In the genomic region with DNA sequence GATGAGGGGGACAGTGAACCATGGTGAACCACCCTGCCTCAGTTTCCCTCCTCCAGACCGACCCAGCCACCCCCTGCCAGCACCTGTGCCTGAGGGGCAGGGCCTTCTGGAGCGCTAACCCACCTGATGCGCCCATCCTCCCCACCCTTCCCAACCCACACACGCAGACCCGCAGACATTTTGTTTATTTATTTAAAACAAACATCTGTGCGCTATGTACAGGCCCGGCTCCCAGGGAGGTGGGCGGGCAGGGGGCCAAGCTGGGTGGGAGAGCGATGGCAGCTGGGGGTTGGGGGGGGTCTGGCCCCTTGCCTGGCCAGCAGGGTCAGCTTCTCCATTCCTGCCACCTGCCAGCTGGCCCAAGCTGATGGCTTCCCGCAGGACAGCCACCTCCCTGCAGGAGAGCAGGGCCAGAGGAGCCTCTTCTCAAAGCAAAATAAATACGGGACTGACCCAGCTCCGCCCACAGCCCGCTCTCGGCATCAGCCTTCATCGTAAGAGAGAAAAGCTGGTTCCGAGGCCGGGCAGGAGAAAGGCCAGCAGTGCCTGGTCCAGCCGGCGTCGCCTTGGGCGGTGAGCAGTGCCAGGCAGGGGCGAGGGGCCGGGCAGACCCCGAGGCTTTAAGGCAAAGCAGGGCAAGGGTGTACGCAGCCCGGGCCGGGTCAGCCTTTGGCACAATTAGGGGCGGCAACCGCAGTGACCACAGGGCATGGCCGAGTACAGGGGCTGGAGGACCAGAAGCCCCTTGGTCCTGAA, we compare ENCODE assay signal across 19 cellular contexts. TPM values are rescaled to one million over a fixed set of nuclear protein-coding genes. Genes with fewer than 3 reads are reported as not detected.
A peak's percentile ranks its signal among the peaks of the same experiment; 100 is the strongest.
DNase-seq lines count a peak whose midpoint lies in the region; ATAC-seq and TF ChIP-seq lines count a peak whose summit lies in the region.
"Had no signal": no experiment of that assay in that cellular context is flagged by ENCODE, and none has a peak within 500 bp of the region (broad histone marks: within the 10 kb centered on the region; RNA-seq: fewer than 3 reads in every experiment).

No MANE protein-coding gene starts in this region.

- POLR2A ChIA-PET in PC-9 (lab: Charles Lee; ENCODE audit: unreplicated experiment) = no interaction called here

- peaks cover 0 to 3% of the 10 kb centered on the region in 2 donors for H3K27me3 Mint-ChIP-seq in stimulated activated naive B cell treated with anti-CD40 and anti-IgM and Interleukin-4, amounts not matched to agents 10 μg/mL and 1 μg/mL and 100 μg/mL, for 72 hours
- H3K27me3 Mint-ChIP-seq: activated naive CD4-positive, alpha-beta T cell treated with anti-CD3 and anti-CD28 coated beads, Interleukin-2, amount 50 U/mL, for 24 hours had no signal

- H3K27ac Mint-ChIP-seq in stimulated activated naive B cell treated with anti-CD40 and anti-IgM and Interleukin-4, amounts not matched to agents 10 μg/mL and 1 μg/mL and 100 μg/mL, for 72 hours = no peak overlapping the region
- H3K27ac Mint-ChIP-seq: activated CD4-positive, alpha-beta memory T cell treated with anti-CD3 and anti-CD28 coated beads, Interleukin-2, amount 10 ng/mL, durations not matched to agents 7 days and 5 days; activated naive CD4-positive, alpha-beta T cell treated with anti-CD3 and anti-CD28 coated beads, Interleukin-2, amount 50 U/mL, for 24 hours had no signal

- no peak overlapping the region for H3K4me3 ChIP-seq in PC-9
- H3K4me3 ChIP-seq: gastrocnemius medialis, spleen, tibial artery had no signal

- TF ChIP-seq RAD21 in Ishikawa (IDR thresholded peaks at IDR 0.05; ENCODE audit: low read depth) = no peak

- peak; percentile 85 for DNase-seq in DMS 273 (lab: John Stamatoyannopoulos, UW; ENCODE audit: unreplicated experiment)
- DNase-seq in cerebellum (ENCODE audit: low spot score) = peak; percentile 46
- no peak for DNase-seq in omental fat pad (ENCODE audit: low spot score)
- DNase-seq in PC-9 = no peak
- no peak for DNase-seq in stimulated activated naive B cell treated with anti-CD40 and anti-IgM and Interleukin-4, amounts not matched to agents 10 μg/mL and 1 μg/mL and 100 μg/mL, for 72 hours
- DNase-seq: activated CD4-positive, alpha-beta memory T cell treated with anti-CD3 and anti-CD28 coated beads, Interleukin-2, amount 10 ng/mL, durations not matched to agents 7 days and 5 days; activated T-cell treated with anti-CD3 and anti-CD28 coated beads, Interleukin-2, amount 50 U/mL, for 48 hours; gastrocnemius medialis; NCI-H1930; spleen; SW 1271; tibial artery had no signal

- H3K9me3 ChIP-seq in PC-9 (ENCODE audit: insufficient read depth, low read depth) = no peaks in the 10 kb centered on the region
- H3K9me3 ChIP-seq: gastrocnemius medialis, spleen, tibial artery had no signal

- peaks cover 3% of the 10 kb centered on the region in 2 donors for H3K36me3 Mint-ChIP-seq in stimulated activated naive B cell treated with anti-CD40 and anti-IgM and Interleukin-4, amounts not matched to agents 10 μg/mL and 1 μg/mL and 100 μg/mL, for 72 hours
- H3K36me3 Mint-ChIP-seq: activated naive CD4-positive, alpha-beta T cell treated with anti-CD3 and anti-CD28 coated beads, Interleukin-2, amount 50 U/mL, for 24 hours had no signal

- peaks cover 6 to 7% of the 10 kb centered on the region in 2 donors for H3K4me1 Mint-ChIP-seq in stimulated activated naive B cell treated with anti-CD40 and anti-IgM and Interleukin-4, amounts not matched to agents 10 μg/mL and 1 μg/mL and 100 μg/mL, for 72 hours
- H3K4me1 Mint-ChIP-seq: activated naive CD4-positive, alpha-beta T cell treated with anti-CD3 and anti-CD28 coated beads, Interleukin-2, amount 50 U/mL, for 24 hours had no signal

- H4K20me1 ChIP-seq in PC-9 (ENCODE audit: insufficient read depth) = no peaks in the 10 kb centered on the region

- BruUV-seq in PC-9 (replicated peaks; lab: Mats Ljungman, UMichigan) = no TSS peak

- H3K36me3 ChIP-seq in PC-9 (ENCODE audit: low read depth) = no peaks in the 10 kb centered on the region

- TF ChIP-seq CTCF in omental fat pad (IDR thresholded peaks at IDR 0.05) (no peak), PC-9 (conservative IDR thresholded peaks at IDR 0.05) (no peak)

- intact Hi-C loops in PC-9 (cut with micrococcal nuclease; ENCODE audit: unreplicated experiment) = no loop called here

- H3K4me2 ChIP-seq in PC-9 = no peak overlapping the region

- ATAC-seq in omental fat pad (ENCODE audit: low FRiP score) = peak; percentile 9
- ATAC-seq in GM18870 (IDR thresholded peaks at IDR 0.05; ENCODE audit: unreplicated experiment) = no peak
- ATAC-seq in stimulated activated naive B cell treated with anti-CD40 and anti-IgM and Interleukin-4, amounts not matched to agents 10 μg/mL and 1 μg/mL and 100 μg/mL, for 72 hours (replicated peaks) = no peak
- ATAC-seq: gastrocnemius medialis had no signal

- no peaks in the 10 kb centered on the region for H3K4me1 ChIP-seq in PC-9 (replicated peaks; ENCODE audit: insufficient read depth)
- H3K4me1 ChIP-seq: gastrocnemius medialis, tibial artery had no signal

- CTCF ChIA-PET in PC-9 (lab: Charles Lee) = interaction anchor here (0.6 kb wide), 1 partner anchor 468 kb away, joined by 4 read pairs; no protein-coding TSS in a partner anchor

- 0 out of 2 replicates have a peak, but pooled peaks cover 5% of the 10 kb centered on the region for H3F3A ChIP-seq in PC-9 (ENCODE audit: insufficient read depth, low read depth)

- no peak overlapping the region for H2AFZ ChIP-seq in PC-9

- no peak overlapping the region for H3K27ac ChIP-seq in PC-9
- H3K27ac ChIP-seq: epithelial cell of prostate, gastrocnemius medialis, tibial artery had no signal

- no peaks in the 10 kb centered on the region for H3K79me2 ChIP-seq in PC-9 (ENCODE audit: low read depth)

- H3K4me3 Mint-ChIP-seq in stimulated activated naive B cell treated with anti-CD40 and anti-IgM and Interleukin-4, amounts not matched to agents 10 μg/mL and 1 μg/mL and 100 μg/mL, for 72 hours = no peak overlapping the region
- H3K4me3 Mint-ChIP-seq: activated CD4-positive, alpha-beta memory T cell treated with anti-CD3 and anti-CD28 coated beads, Interleukin-2, amount 10 ng/mL, durations not matched to agents 7 days and 5 days; activated naive CD4-positive, alpha-beta T cell treated with anti-CD3 and anti-CD28 coated beads, Interleukin-2, amount 50 U/mL, for 24 hours; dendritic cell treated with granulocyte-macrophage colony-stimulating factor and Interleukin-4, amounts not matched to agents 40 ng/mL and 50 ng/mL, for 4 days had no signal

- TF ChIP-seq EP300 in Ishikawa (IDR thresholded peaks at IDR 0.05; ENCODE audit: borderline replicate concordance) = no peak

- peaks cover 4 to 5% of the 10 kb centered on the region in 2 donors for H3K9me3 Mint-ChIP-seq in stimulated activated naive B cell treated with anti-CD40 and anti-IgM and Interleukin-4, amounts not matched to agents 10 μg/mL and 1 μg/mL and 100 μg/mL, for 72 hours
- H3K9me3 Mint-ChIP-seq: activated CD4-positive, alpha-beta memory T cell treated with anti-CD3 and anti-CD28 coated beads, Interleukin-2, amount 10 ng/mL, durations not matched to agents 7 days and 5 days; activated naive CD4-positive, alpha-beta T cell treated with anti-CD3 and anti-CD28 coated beads, Interleukin-2, amount 50 U/mL, for 24 hours had no signal

- H3K27me3 ChIP-seq in PC-9 (ENCODE audit: insufficient read depth, low read depth) = no peaks in the 10 kb centered on the region
- H3K27me3 ChIP-seq: gastrocnemius medialis, spleen, tibial artery had no signal

- H3K9me2 ChIP-seq in PC-9 (ENCODE audit: insufficient read depth) = no peaks in the 10 kb centered on the region

TF ChIP-seq in Ishikawa, 13 proteins besides CTCF, POLR2A, EP300 and RAD21:
- TF ChIP-seq, protein P1, sequence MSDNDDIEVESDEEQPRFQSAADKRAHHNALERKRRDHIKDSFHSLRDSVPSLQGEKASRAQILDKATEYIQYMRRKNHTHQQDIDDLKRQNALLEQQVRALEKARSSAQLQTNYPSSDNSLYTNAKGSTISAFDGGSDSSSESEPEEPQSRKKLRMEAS (IDR thresholded peaks at IDR 0.05) = no peak
- TF ChIP-seq ZBTB7A (IDR thresholded peaks at IDR 0.05; ENCODE audit: low read depth) = 0 out of 2 replicates have a peak, but pooled peaks have one; percentile 6

RNA-seq across cellular contexts. Expression of a gene that starts 10.9 kb away (rescaled TPM):
- total RNA-seq in cerebellum (not detected), omental fat pad (1 to 10 TPM in 3 of 4 donors, under 1 TPM in 1; 0.95 to 9.7 (median 4.7) TPM), PC-9 (2021) (24.1 and 39.7 TPM in 2 replicates)
- total RNA-seq: myocyte had no signal

RNA-seq across cellular contexts. Expression of a gene that starts 15.0 kb away (rescaled TPM):
- total RNA-seq in cerebellum (11.1 TPM), omental fat pad (10 to 100 TPM; 22.0 to 37.0 (median 31.6) TPM), PC-9 (2021) (54.9 and 78.9 TPM in 2 replicates)

RNA-seq across cellular contexts. Expression of a gene that starts 20.8 kb away (rescaled TPM):
- 29.0 TPM for total RNA-seq in cerebellum
- 10 to 100 TPM; 15.4 to 31.5 (median 25.9) TPM for total RNA-seq in omental fat pad
- 79.2 and 115 TPM in 2 replicates for total RNA-seq in PC-9 (2021)

RNA-seq across cellular contexts. Expression of a gene that starts 24.4 kb away (rescaled TPM):
- total RNA-seq in cerebellum (0.82 TPM), omental fat pad (under 1 TPM in 3 of 4 donors, not detected in 1; 0.28 to 0.47 (median 0.36) TPM), PC-9 (2021) (0.41 and 0.43 TPM in 2 replicates)
- total RNA-seq: M059J had no signal

RNA-seq across cellular contexts. Expression of a gene that starts 24.6 kb away (rescaled TPM):
- total RNA-seq in cerebellum (0.09 TPM), omental fat pad (1 to 10 TPM in 1 of 4 donors, under 1 TPM in 2, not detected in 1; 0.19 to 3.6 (median 0.31) TPM), PC-9 (2021) (not detected in 2 replicates)
- total RNA-seq: gastrocnemius medialis, M059J, myocyte had no signal

Comparison
In these comparisons a context has a peak if more than half of its experiments do, and no peak if none do; other contexts are left out.
1. DNase-seq: peak in DMS 273 (single experiment) and cerebellum (single experiment); none in omental fat pad (single experiment), PC-9 (0 of 2) and stimulated activated naive B cell treated with anti-CD40 and anti-IgM and Interleukin-4, amounts not matched to agents 10 μg/mL and 1 μg/mL and 100 μg/mL, for 72 hours (single experiment).